ENCODE assay signal across 25 cellular contexts in genomic region chr10:12018438-12019342, GRCh38. TPM values are rescaled to one million over a fixed set of nuclear protein-coding genes. Genes with fewer than 3 reads are reported as not detected.
DNase-seq lines count a peak whose midpoint lies in the region; ATAC-seq and TF ChIP-seq lines count a peak whose summit lies in the region.
"Had no signal": no experiment of that assay in that cellular context is flagged by ENCODE, and none has a peak within 500 bp of the region (broad histone marks: within the 10 kb centered on the region; RNA-seq: fewer than 3 reads in every experiment).

No MANE protein-coding gene starts in this region.

- H3K4me3 Mint-ChIP-seq in T-helper 17 cell: no peak overlapping the region
- H3K4me3 Mint-ChIP-seq in activated CD8-positive, alpha-beta T cell treated with anti-CD3 and anti-CD28 coated beads for 36 hours: no peak overlapping the region
- H3K4me3 Mint-ChIP-seq: brain; CD8-positive, alpha-beta T cell had no signal

- peaks cover 11% of the 10 kb centered on the region for H3K4me1 Mint-ChIP-seq in T-helper 17 cell
- H3K4me1 Mint-ChIP-seq in activated CD8-positive, alpha-beta T cell treated with anti-CD3 and anti-CD28 coated beads for 36 hours (ENCODE audit: low read depth): peaks cover 20% of the 10 kb centered on the region
- H3K4me1 Mint-ChIP-seq: brain had no signal

- peak; percentile 57 for DNase-seq in NOMO-1 treated with DMSO at 0.1 percent for 48 hours (lab: John Stamatoyannopoulos, UW; ENCODE audit: unreplicated experiment)
- DNase-seq in NOMO-1 treated with dmso at 0.1 percent for 144 hours (lab: John Stamatoyannopoulos, UW; ENCODE audit: unreplicated experiment): no peak
- no peak for DNase-seq in T-helper 17 cell
- DNase-seq in fibroblast of villous mesenchyme (ENCODE audit: low read depth): peak; percentile 91
- DNase-seq in superior temporal gyrus (ENCODE audit: extremely low spot score): no peak
- DNase-seq in activated CD8-positive, alpha-beta T cell treated with anti-CD3 and anti-CD28 coated beads for 36 hours: no peak
- DNase-seq in NCI-H2196 treated with DMSO at 0.1 percent for 48 hours (lab: John Stamatoyannopoulos, UW; ENCODE audit: unreplicated experiment): no peak
- DNase-seq in NCI-H1105 (lab: John Stamatoyannopoulos, UW): no peak
- DNase-seq: 8988T; activated CD4-positive, alpha-beta T cell treated with anti-CD3 and anti-CD28 coated beads, Interleukin-2, amount 50 U/mL, for 4 hours; activated T-cell treated with anti-CD3 and anti-CD28 coated beads, Interleukin-2, amount 50 U/mL, for 1 hour; CD8-positive, alpha-beta T cell; DMS79; dorsolateral prefrontal cortex; esophagus squamous epithelium; Kasumi-1; left lung; NCI-H187 treated with DMSO at 0.1 percent for 48 hours; NCI-H510A; OCI-M1 had no signal

- no peaks in the 10 kb centered on the region for H3K36me3 Mint-ChIP-seq in T-helper 17 cell (ENCODE audit: low read depth)
- peaks cover 5% of the 10 kb centered on the region for H3K36me3 Mint-ChIP-seq in activated CD8-positive, alpha-beta T cell treated with anti-CD3 and anti-CD28 coated beads for 36 hours (ENCODE audit: low read depth)

- no peaks in the 10 kb centered on the region for H3K9me3 Mint-ChIP-seq in activated CD8-positive, alpha-beta T cell treated with anti-CD3 and anti-CD28 coated beads for 36 hours
- H3K9me3 Mint-ChIP-seq: activated naive CD4-positive, alpha-beta T cell treated with anti-CD3 and anti-CD28 coated beads, Interleukin-2, amount 50 U/mL, for 72 hours; CD8-positive, alpha-beta T cell had no signal

- no peaks in the 10 kb centered on the region for H3K27me3 Mint-ChIP-seq in T-helper 17 cell
- no peaks in the 10 kb centered on the region for H3K27me3 Mint-ChIP-seq in activated CD8-positive, alpha-beta T cell treated with anti-CD3 and anti-CD28 coated beads for 36 hours
- H3K27me3 Mint-ChIP-seq: brain had no signal

- intact Hi-C loops in activated CD8-positive, alpha-beta T cell treated with anti-CD3 and anti-CD28 coated beads for 36 hours (cut with micrococcal nuclease): no loop called here

- H3K9me3 ChIP-seq in T-helper 17 cell (ENCODE audit: control insufficient read depth, low read length, poor library complexity, severe bottlenecking): no peaks in the 10 kb centered on the region
- H3K9me3 ChIP-seq: esophagus squamous epithelium, left lung, ovary, tibial nerve had no signal

- CTCF ChIA-PET in activated CD8-positive, alpha-beta T cell treated with anti-CD3 and anti-CD28 coated beads for 36 hours (lab: Charles Lee): no interaction called here

- peak overlapping the region; percentile 29 for H3K27ac Mint-ChIP-seq in T-helper 17 cell
- H3K27ac Mint-ChIP-seq in activated CD8-positive, alpha-beta T cell treated with anti-CD3 and anti-CD28 coated beads for 36 hours: no peak overlapping the region
- H3K27ac Mint-ChIP-seq: activated naive CD4-positive, alpha-beta T cell treated with anti-CD3 and anti-CD28 coated beads, Interleukin-2, amount 50 U/mL, for 72 hours; brain; CD8-positive, alpha-beta T cell had no signal

- ATAC-seq in T-helper 17 cell: no peak
- no peak for ATAC-seq in activated CD8-positive, alpha-beta T cell treated with anti-CD3 and anti-CD28 coated beads for 36 hours
- ATAC-seq: activated naive CD4-positive, alpha-beta T cell treated with anti-CD3 and anti-CD28 coated beads, Interleukin-2, amount 50 U/mL, for 72 hours; CD8-positive, alpha-beta T cell; left lung had no signal

- H3K4me3 ChIP-seq in fibroblast of villous mesenchyme (ENCODE audit: low read depth, low read length): no peak overlapping the region
- H3K4me3 ChIP-seq: dorsolateral prefrontal cortex, esophagus squamous epithelium, left lung, ovary, smooth muscle cell, tibial nerve had no signal

- no peak for TF ChIP-seq CTCF in fibroblast of villous mesenchyme (IDR thresholded peaks at IDR 0.05; ENCODE audit: insufficient read depth, low read depth, low read length)
- no peak for TF ChIP-seq CTCF in activated CD8-positive, alpha-beta T cell treated with anti-CD3 and anti-CD28 coated beads for 36 hours (IDR thresholded peaks at IDR 0.05)

- POLR2A ChIA-PET in activated CD8-positive, alpha-beta T cell treated with anti-CD3 and anti-CD28 coated beads for 36 hours (lab: Charles Lee): interaction anchor here (0.6 kb wide), 2 partner anchors 222 to 745 kb away, joined by 3 read pairs; no protein-coding TSS in a partner anchor

RNA-seq across cellular contexts. Expression of gene UPF2, which starts 23.9 kb away (rescaled TPM):
- total RNA-seq in T-helper 17 cell: 10 to 100 TPM; 21.5 to 24.7 TPM
- total RNA-seq in fibroblast of villous mesenchyme: 14.2 and 19.0 TPM in 2 replicates
- total RNA-seq in activated CD8-positive, alpha-beta T cell treated with anti-CD3 and anti-CD28 coated beads for 36 hours: 10 to 100 TPM; 27.9 to 29.4 TPM

RNA-seq across cellular contexts. Expression of gene DHTKD1, which starts 50.1 kb away (rescaled TPM):
- 10 to 100 TPM in 1 of 2 donors, 1 to 10 TPM in 1; 8.9 to 10.3 TPM for total RNA-seq in T-helper 17 cell
- total RNA-seq in fibroblast of villous mesenchyme: 20.6 and 30.7 TPM in 2 replicates
- total RNA-seq in activated CD8-positive, alpha-beta T cell treated with anti-CD3 and anti-CD28 coated beads for 36 hours: 10 to 100 TPM; 13.1 to 13.5 TPM

Comparison
In these comparisons a context has a peak if more than half of its experiments do, and no peak if none do; other contexts are left out.
1. DNase-seq: peak in NOMO-1 treated with DMSO at 0.1 percent for 48 hours (single experiment) and fibroblast of villous mesenchyme (single experiment); none in NOMO-1 treated with dmso at 0.1 percent for 144 hours (single experiment), T-helper 17 cell (0 of 3), superior temporal gyrus (single experiment), activated CD8-positive, alpha-beta T cell treated with anti-CD3 and anti-CD28 coated beads for 36 hours (single experiment), NCI-H2196 treated with DMSO at 0.1 percent for 48 hours (single experiment) and NCI-H1105 (single experiment).